Comparison of ENCODE assay signal across 16 cellular contexts in genomic region chr3:41265011-41265545, GRCh38.
DNase-seq lines count a peak whose midpoint lies in the region; ATAC-seq, FAIRE-seq and TF ChIP-seq lines count a peak whose summit lies in the region.
"Had no signal": no experiment of that assay in that cellular context is flagged by ENCODE, and none has a peak within 500 bp of the region (broad histone marks: within the 10 kb centered on the region; RNA-seq: fewer than 3 reads in every experiment).

No MANE protein-coding gene starts in this region.

- TF ChIP-seq CTCF in bronchial epithelial cell (IDR thresholded peaks at IDR 0.05; ENCODE audit: insufficient read depth, low read length, severe bottlenecking) (no peak), GM10248 (IDR thresholded peaks at IDR 0.05; ENCODE audit: control extremely low read depth, extremely low read depth, low read depth, missing control alignments) (no peak)

- no peak overlapping the region for H3K9ac ChIP-seq in neuronal stem cell (ENCODE audit: low read depth, low read length, poor library complexity)
- H3K9ac ChIP-seq: SK-N-SH had no signal

- H2BK5ac ChIP-seq in neuronal stem cell (ENCODE audit: low read length): no peak overlapping the region

- no peaks in the 10 kb centered on the region for H3K9me3 ChIP-seq in neuronal stem cell (replicated peaks in 1 of 2; ENCODE audit: control insufficient read depth in 2 of 2, insufficient read depth in 1 of 2, low read depth in 1 of 2, low read length in 2 of 2)
- H3K9me3 ChIP-seq: SK-N-SH, thyroid gland had no signal

- no peak overlapping the region for H3K14ac ChIP-seq in neuronal stem cell (ENCODE audit: low read length)

- no peak overlapping the region for H3K23ac ChIP-seq in neuronal stem cell (ENCODE audit: low read depth, low read length, poor library complexity)

- POLR2A ChIA-PET in GM10248 (lab: Yijun Ruan, JAX): no interaction called here

- H3K4me3 ChIP-seq in bronchial epithelial cell (ENCODE audit: low read depth, low read length) (no peak overlapping the region), neuronal stem cell (ENCODE audit: low read length in 2 of 2) (no peak overlapping the region)
- H3K4me3 ChIP-seq: thyroid gland had no signal

- peak overlapping the region; percentile 5 for H3K18ac ChIP-seq in neuronal stem cell (ENCODE audit: low read length)

- peak; percentile 50 for DNase-seq in EL
- peak; percentile 67 for DNase-seq in LHCN-M2 (ENCODE audit: low read depth)
- DNase-seq in bronchial epithelial cell (ENCODE audit: low read depth): peak; percentile 45
- no peak for DNase-seq in neuronal stem cell (ENCODE audit: low spot score)
- DNase-seq in GM10248 (ENCODE audit: extremely low spot score): no peak
- DNase-seq in stimulated activated CD4-positive, alpha-beta T cell treated with anti-CD3 and anti-CD28 coated beads, Interleukin-15, amount 100 ng/mL, for 24 hours: no peak
- DNase-seq in stimulated activated CD4-positive, alpha-beta T cell treated with anti-CD3 and anti-CD28 coated beads, Interleukin-4, amount 100 ng/mL, for 1 hour: no peak
- DNase-seq: activated CD4-positive, alpha-beta memory T cell treated with anti-CD3 and anti-CD28 coated beads, Interleukin-2, amount 10 ng/mL, durations not matched to agents 7 days and 5 days; activated T-cell treated with anti-CD3 and anti-CD28 coated beads, Interleukin-2, amount 50 U/mL, for 72 hours; cerebellar nuclear complex; KBM-7; NCI-H510A; thyroid gland had no signal

- H3K27me3 ChIP-seq in bronchial epithelial cell (ENCODE audit: control insufficient read depth, insufficient read depth, low read length): no peaks in the 10 kb centered on the region
- no peaks in the 10 kb centered on the region for H3K27me3 ChIP-seq in neuronal stem cell (ENCODE audit: control insufficient read depth in 3 of 3, insufficient read depth in 3 of 3, low read depth in 1 of 3, low read length in 3 of 3)
- H3K27me3 ChIP-seq: thyroid gland had no signal

- H3K36me3 ChIP-seq in bronchial epithelial cell (ENCODE audit: control insufficient read depth, insufficient read depth, low read length) (no peaks in the 10 kb centered on the region), neuronal stem cell (replicated peaks in 1 of 2; ENCODE audit: control insufficient read depth in 2 of 2, insufficient read depth in 2 of 2, low read length in 2 of 2) (no peaks in the 10 kb centered on the region)
- H3K36me3 ChIP-seq: thyroid gland had no signal

- no peaks in the 10 kb centered on the region for H3K79me1 ChIP-seq in neuronal stem cell (ENCODE audit: low read depth, low read length)

- no peak overlapping the region for H2AFZ ChIP-seq in neuronal stem cell (ENCODE audit: low read length)

- H2BK12ac ChIP-seq in neuronal stem cell (ENCODE audit: low read length): peak overlapping the region; percentile 33

- no peak overlapping the region for H2BK120ac ChIP-seq in neuronal stem cell (ENCODE audit: low read depth, low read length)

- FAIRE-seq in bronchial epithelial cell (lab: Jason Lieb, UNC): no peak
- FAIRE-seq: islet of Langerhans had no signal

- H4K8ac ChIP-seq in neuronal stem cell (ENCODE audit: low read depth, low read length): no peak overlapping the region

- CTCF ChIA-PET in GM10248 (lab: Yijun Ruan, JAX): no interaction called here

- no peak overlapping the region for H3K4me2 ChIP-seq in neuronal stem cell (ENCODE audit: insufficient read depth, low read length, poor library complexity, severe bottlenecking)

- peaks cover 0 to 2% of the 10 kb centered on the region in 2 donors for H3K4me1 ChIP-seq in neuronal stem cell (ENCODE audit: control insufficient read depth in 2 of 2, insufficient read depth in 1 of 2, low read depth in 1 of 2, low read length in 2 of 2)

- peak overlapping the region; percentile 62 for H4K91ac ChIP-seq in neuronal stem cell (ENCODE audit: low read depth, low read length, poor library complexity)

- H3K4ac ChIP-seq in neuronal stem cell (ENCODE audit: low read length): no peak overlapping the region

- ATAC-seq in HG03196 (IDR thresholded peaks at IDR 0.05; ENCODE audit: unreplicated experiment): no peak
- ATAC-seq: activated T-cell treated with anti-CD3 and anti-CD28 coated beads, Interleukin-2, amount 50 U/mL, for 72 hours had no signal

- no peak overlapping the region for H3K27ac ChIP-seq in neuronal stem cell (replicated peaks; ENCODE audit: low read length)
- H3K27ac ChIP-seq: thyroid gland had no signal

- no peak overlapping the region for H2AK5ac ChIP-seq in neuronal stem cell (ENCODE audit: low read depth, low read length)

- WGBS in neuronal stem cell (ENCODE audit: extremely low coverage in 2 of 2, insufficient read length in 2 of 2, insufficient replicate concordance in 1 of 2), 2 donors: no CpG with 5 or more reads among the region's 11 CpGs

- no peak overlapping the region for H2BK15ac ChIP-seq in neuronal stem cell (ENCODE audit: low read length)

Comparison
In these comparisons a context has a peak if more than half of its experiments do, and no peak if none do; other contexts are left out.
1. DNase-seq: peak in EL (single experiment), LHCN-M2 (single experiment) and bronchial epithelial cell (single experiment); none in neuronal stem cell (single experiment), GM10248 (single experiment), stimulated activated CD4-positive, alpha-beta T cell treated with anti-CD3 and anti-CD28 coated beads, Interleukin-15, amount 100 ng/mL, for 24 hours (single experiment) and stimulated activated CD4-positive, alpha-beta T cell treated with anti-CD3 and anti-CD28 coated beads, Interleukin-4, amount 100 ng/mL, for 1 hour (single experiment).